ENCODE assay signal across 15 cellular contexts in the genomic region with DNA sequence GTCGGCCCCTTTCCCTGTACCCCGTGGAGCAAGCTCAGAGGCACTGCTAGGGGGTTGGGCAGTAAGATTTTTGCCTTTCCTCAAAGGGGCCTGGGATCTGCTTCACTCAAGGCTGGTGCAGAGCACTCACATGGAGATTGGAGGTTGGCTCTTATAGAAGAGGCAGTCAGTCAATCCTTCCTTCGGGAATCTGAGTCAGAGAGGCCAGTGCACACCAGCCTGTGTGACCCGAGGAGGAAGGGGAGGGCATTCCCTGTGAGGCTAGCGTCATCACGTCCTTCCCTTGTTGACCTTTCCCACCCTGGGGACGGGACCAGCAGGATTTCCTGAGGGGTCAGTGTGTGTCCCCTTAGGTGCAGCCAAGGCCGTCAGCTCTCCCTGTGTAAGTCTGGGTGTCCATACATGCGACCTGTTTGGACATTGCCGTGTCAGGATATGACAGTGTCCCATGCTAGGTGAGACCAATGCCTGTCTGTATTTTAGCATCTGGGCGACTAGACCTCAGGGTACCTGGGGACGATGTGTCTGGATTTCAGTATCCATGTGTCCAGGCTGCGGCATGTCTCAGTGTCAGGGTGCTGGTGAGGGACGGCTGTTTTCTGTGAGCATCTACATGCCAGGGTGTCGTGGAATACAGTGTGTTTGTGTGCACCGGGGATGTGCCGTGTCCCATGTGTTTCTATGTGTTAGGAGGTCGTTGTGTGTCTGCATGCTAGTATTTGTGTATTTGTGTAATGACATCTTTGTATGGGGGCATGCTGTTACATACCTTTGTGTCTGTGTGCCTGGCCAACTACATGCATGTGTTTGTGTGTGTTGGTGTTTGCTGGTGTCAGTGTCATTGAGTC. TPM values are rescaled to one million over a fixed set of nuclear protein-coding genes. Genes with fewer than 3 reads are reported as not detected.
DNase-seq lines count a peak whose midpoint lies in the region; ATAC-seq and TF ChIP-seq lines count a peak whose summit lies in the region.
"Had no signal": no experiment of that assay in that cellular context is flagged by ENCODE, and none has a peak within 500 bp of the region (broad histone marks: within the 10 kb centered on the region; RNA-seq: fewer than 3 reads in every experiment).

No MANE protein-coding gene starts in this region.

- H3K9me3 ChIP-seq in mammary epithelial cell (replicated peaks; ENCODE audit: insufficient read depth, low read length), result no peaks in the 10 kb centered on the region
- H3K9me3 ChIP-seq: colonic mucosa, HAP-1 had no signal

- H3K36me3 Mint-ChIP-seq in MCF 10A (ENCODE audit: insufficient read depth, unreplicated experiment) (no peaks in the 10 kb centered on the region), immature natural killer cell (peaks cover 0 to 8% (median 7%) of the 10 kb centered on the region in 3 donors)
- H3K36me3 Mint-ChIP-seq in stimulated activated effector memory CD8-positive, alpha-beta T cell treated with anti-CD3 and anti-CD28 coated beads, Interleukin-12 subunit alpha, Interleukin-12 subunit beta, amount 100 ng/mL, for 72 hours, result peaks cover 79% of the 10 kb centered on the region

- no peak for DNase-seq in MCF 10A (ENCODE audit: unreplicated experiment)
- no peak for DNase-seq in mammary epithelial cell
- peak; percentile 2 for DNase-seq in NAMALWA (ENCODE audit: low spot score)
- no peak for DNase-seq in immature natural killer cell
- DNase-seq in stimulated activated effector memory CD8-positive, alpha-beta T cell treated with anti-CD3 and anti-CD28 coated beads, Interleukin-12 subunit alpha, Interleukin-12 subunit beta, amount 100 ng/mL, for 72 hours (ENCODE audit: low spot score in 2 of 2), result peak in 1 of 2 donors; percentile 52
- DNase-seq in OCI-M2 (lab: John Stamatoyannopoulos, UW; ENCODE audit: unreplicated experiment), result no peak
- no peak for DNase-seq in AML-193 (lab: John Stamatoyannopoulos, UW)
- DNase-seq: colonic mucosa; DND-41; NCI-H226; stimulated activated CD4-positive, alpha-beta T cell treated with anti-CD3 and anti-CD28 coated beads, Interleukin-4, amount 100 ng/mL, for 1 hour had no signal

- H3K36me3 ChIP-seq in mammary epithelial cell (ENCODE audit: insufficient read depth, low read length), result no peaks in the 10 kb centered on the region
- H3K36me3 ChIP-seq: colonic mucosa had no signal

- no peak overlapping the region for H3K4me2 ChIP-seq in mammary epithelial cell (ENCODE audit: insufficient read depth, low read depth, low read length)

- H4K20me1 ChIP-seq in mammary epithelial cell (ENCODE audit: insufficient read depth, low read length), result no peaks in the 10 kb centered on the region

- in situ Hi-C loops in mammary epithelial cell (cut with MboI; ENCODE audit: low sequenced_read_pairs in 2 of 2), result loop anchor here in 1 of 2 donors (10.0 kb wide), 1 partner anchor 438 kb away; a partner anchor contains a TSS

- H3K4me1 Mint-ChIP-seq in MCF 10A (ENCODE audit: insufficient read depth, unreplicated experiment) (peaks cover 32% of the 10 kb centered on the region), immature natural killer cell (peaks cover 39 to 40% of the 10 kb centered on the region in 2 donors)
- peaks cover 45% of the 10 kb centered on the region for H3K4me1 Mint-ChIP-seq in stimulated activated effector memory CD8-positive, alpha-beta T cell treated with anti-CD3 and anti-CD28 coated beads, Interleukin-12 subunit alpha, Interleukin-12 subunit beta, amount 100 ng/mL, for 72 hours

- H3K79me2 ChIP-seq in mammary epithelial cell (ENCODE audit: insufficient read depth, low read length), result peaks cover 12% of the 10 kb centered on the region

- no peaks in the 10 kb centered on the region for H3K27me3 ChIP-seq in mammary epithelial cell (ENCODE audit: insufficient read depth, low read length)

- peaks cover 16% of the 10 kb centered on the region for H3K4me1 ChIP-seq in mammary epithelial cell (ENCODE audit: insufficient read depth, low read length)

- no peak overlapping the region for H3K4me3 Mint-ChIP-seq in MCF 10A (ENCODE audit: unreplicated experiment)
- peak overlapping the region in 1 of 5 donors; percentile 14 for H3K4me3 Mint-ChIP-seq in immature natural killer cell
- H3K4me3 Mint-ChIP-seq in stimulated activated effector memory CD8-positive, alpha-beta T cell treated with anti-CD3 and anti-CD28 coated beads, Interleukin-12 subunit alpha, Interleukin-12 subunit beta, amount 100 ng/mL, for 72 hours, result no peak overlapping the region
- H3K4me3 Mint-ChIP-seq: stimulated activated memory B cell treated with anti-CD40 and anti-IgM and Interleukin-4, amounts not matched to agents 10 μg/mL and 1 μg/mL and 100 μg/mL, for 72 hours had no signal

- POLR2A ChIA-PET in MCF 10A (lab: Yijun Ruan, JAX), result no interaction called here

- no peak overlapping the region for H2AFZ ChIP-seq in mammary epithelial cell (ENCODE audit: low read depth, low read length)

- H3K9ac ChIP-seq in mammary epithelial cell (ENCODE audit: insufficient read depth, low read length), result no peak overlapping the region

- H3K27me3 Mint-ChIP-seq in MCF 10A (ENCODE audit: insufficient read depth, unreplicated experiment) (no peaks in the 10 kb centered on the region), immature natural killer cell (ENCODE audit: low read depth in 3 of 3) (peaks cover 3 to 6% (median 4%) of the 10 kb centered on the region in 3 donors)
- H3K27me3 Mint-ChIP-seq: stimulated activated memory B cell treated with anti-CD40 and anti-IgM and Interleukin-4, amounts not matched to agents 10 μg/mL and 1 μg/mL and 100 μg/mL, for 72 hours had no signal

- intact Hi-C loops in MCF 10A (cut with micrococcal nuclease) (loop anchor here (5.0 kb wide), 2 partner anchors 185 to 265 kb away; a partner anchor contains a TSS), mammary epithelial cell (cut with micrococcal nuclease) (loop anchor here (5.0 kb wide), 1 partner anchor 185 kb away; no protein-coding TSS in a partner anchor)

- CTCF ChIA-PET in MCF 10A (lab: Yijun Ruan, JAX), result interaction anchor here (0.5 to 2.9 kb wide), 8 partner anchors 8 to 476 kb away, joined by 3 to 24 read pairs (median 5); a partner anchor contains a TSS
- CTCF ChIA-PET in mammary epithelial cell (lab: Charles Lee; ENCODE audit: low non-redundant PET), result no interaction called here

- WGBS in mammary epithelial cell (ENCODE audit: low coverage, missing lambda C conversion rate), result 84% methylated on average over 17 of the region's 18 CpGs

- H3K27ac Mint-ChIP-seq in MCF 10A (ENCODE audit: low read depth, unreplicated experiment) (peak overlapping the region; percentile 18), immature natural killer cell (peak overlapping the region in 4 of 6 donors; percentile 4 to 56 (median 16))
- peak overlapping the region; percentile 82 for H3K27ac Mint-ChIP-seq in stimulated activated effector memory CD8-positive, alpha-beta T cell treated with anti-CD3 and anti-CD28 coated beads, Interleukin-12 subunit alpha, Interleukin-12 subunit beta, amount 100 ng/mL, for 72 hours
- H3K27ac Mint-ChIP-seq: stimulated activated memory B cell treated with anti-CD40 and anti-IgM and Interleukin-4, amounts not matched to agents 10 μg/mL and 1 μg/mL and 100 μg/mL, for 72 hours had no signal

- no peak overlapping the region for H3K4me3 ChIP-seq in mammary epithelial cell (replicated peaks in 1 of 3; ENCODE audit: insufficient read depth in 1 of 3, low read depth in 2 of 3, low read length in 3 of 3)
- H3K4me3 ChIP-seq: colonic mucosa had no signal

- dilution Hi-C loops in mammary epithelial cell (cut with HindIII; ENCODE audit: low sequenced_read_pairs), result no loop called here

- no TSS peak for BruUV-seq in MCF 10A (replicated peaks; lab: Mats Ljungman, UMichigan)
- no TSS peak for BruUV-seq in mammary epithelial cell (replicated peaks; lab: Mats Ljungman, UMichigan)

- H3K9me3 Mint-ChIP-seq in MCF 10A (ENCODE audit: unreplicated experiment) (no peaks in the 10 kb centered on the region), immature natural killer cell (no peaks in the 10 kb centered on the region)
- H3K9me3 Mint-ChIP-seq in stimulated activated effector memory CD8-positive, alpha-beta T cell treated with anti-CD3 and anti-CD28 coated beads, Interleukin-12 subunit alpha, Interleukin-12 subunit beta, amount 100 ng/mL, for 72 hours, result no peaks in the 10 kb centered on the region
- H3K9me3 Mint-ChIP-seq: activated naive CD4-positive, alpha-beta T cell treated with anti-CD3 and anti-CD28 coated beads, Interleukin-2, amount 50 U/mL, for 72 hours; stimulated activated memory B cell treated with anti-CD40 and anti-IgM and Interleukin-4, amounts not matched to agents 10 μg/mL and 1 μg/mL and 100 μg/mL, for 72 hours had no signal

- TF ChIP-seq CTCF in MCF 10A (IDR thresholded peaks at IDR 0.05; ENCODE audit: unreplicated experiment), result no peak
- TF ChIP-seq CTCF in mammary epithelial cell (conservative IDR thresholded peaks at IDR 0.05 in 1 of 2, IDR thresholded peaks at IDR 0.05 in 1 of 2; ENCODE audit: extremely low read depth in 1 of 2, insufficient read depth in 1 of 2, low read depth in 1 of 2, low read length in 2 of 2), result no peak

- no peak for ATAC-seq in stimulated activated effector memory CD8-positive, alpha-beta T cell treated with anti-CD3 and anti-CD28 coated beads, Interleukin-12 subunit alpha, Interleukin-12 subunit beta, amount 100 ng/mL, for 72 hours
- ATAC-seq in GM21529 (IDR thresholded peaks at IDR 0.05; ENCODE audit: unreplicated experiment), result no peak
- ATAC-seq: activated naive CD4-positive, alpha-beta T cell treated with anti-CD3 and anti-CD28 coated beads, Interleukin-2, amount 50 U/mL, for 72 hours; stimulated activated memory B cell treated with anti-CD40 and anti-IgM and Interleukin-4, amounts not matched to agents 10 μg/mL and 1 μg/mL and 100 μg/mL, for 72 hours had no signal

- H3K27ac ChIP-seq in mammary epithelial cell (ENCODE audit: insufficient read depth, low read depth, low read length), result no peak overlapping the region
- H3K27ac ChIP-seq: colonic mucosa had no signal

RNA-seq across cellular contexts. Expression of a gene that starts 2.8 kb away (rescaled TPM):
- total RNA-seq in MCF 10A (2022) (23.5 and 26.6 TPM in 2 replicates), mammary epithelial cell (10 to 100 TPM in 1 of 2 donors, 1 to 10 TPM in 1; 9.2 to 17.2 TPM)
- polyA plus RNA-seq in mammary epithelial cell (3.2 TPM), immature natural killer cell (under 1 TPM in 2 of 3 donors, not detected in 1; 0.36 to 0.63 TPM)
- polyA minus RNA-seq in mammary epithelial cell, result 3.9 TPM

RNA-seq across cellular contexts. Expression of a gene that starts 6.9 kb away (rescaled TPM):
- 4.4 and 4.5 TPM in 2 replicates for total RNA-seq in MCF 10A (2022)
- 1 to 10 TPM; 1.5 to 3.5 TPM for total RNA-seq in mammary epithelial cell
- polyA plus RNA-seq in mammary epithelial cell, result 0.83 TPM
- polyA minus RNA-seq in mammary epithelial cell, result 0.67 TPM
- 10 to 100 TPM in 1 of 3 donors, 1 to 10 TPM in 2; 6.5 to 13.2 (median 8.5) TPM for polyA plus RNA-seq in immature natural killer cell

RNA-seq across cellular contexts. Expression of a gene that starts 8.4 kb away (rescaled TPM):
- total RNA-seq in MCF 10A (2022) (70.9 and 88.5 TPM in 2 replicates), mammary epithelial cell (10 to 100 TPM; 33.5 to 56.9 TPM)
- polyA plus RNA-seq in mammary epithelial cell (34.0 TPM), immature natural killer cell (10 to 100 TPM; 52.6 to 94.4 (median 63.1) TPM)
- 81.7 TPM for polyA minus RNA-seq in mammary epithelial cell

RNA-seq across cellular contexts. Expression of a gene that starts 16.3 kb away (rescaled TPM):
- total RNA-seq in MCF 10A (2022), result 38.6 and 43.7 TPM in 2 replicates
- 10 to 100 TPM; 28.5 to 34.3 TPM for total RNA-seq in mammary epithelial cell
- 37.0 TPM for polyA plus RNA-seq in mammary epithelial cell
- polyA minus RNA-seq in mammary epithelial cell, result 17.7 TPM
- polyA plus RNA-seq in immature natural killer cell, result 10 to 100 TPM; 19.3 to 35.5 (median 30.8) TPM

Comparison
In these comparisons a context has a peak if more than half of its experiments do, and no peak if none do; other contexts are left out.
1. H3K27ac Mint-ChIP-seq: peak in every context shown above with its lines; median percentile 82 in stimulated activated effector memory CD8-positive, alpha-beta T cell treated with anti-CD3 and anti-CD28 coated beads, Interleukin-12 subunit alpha, Interleukin-12 subunit beta, amount 100 ng/mL, for 72 hours; 18 in MCF 10A; 16 in immature natural killer cell.